In genomic region chr1:248837794-248838356, GRCh38 we compare ENCODE assay signal across 1 cellular context.
A peak's percentile ranks its signal among the peaks of the same experiment; 100 is the strongest.
TF ChIP-seq lines count a peak whose summit lies in the region.

ZNF672 (plus strand) TSS chr1:248838224; CDS start chr1:248847275, 9,051 bp downstream.

TF ChIP-seq in HepG2, 621 proteins besides CTCF, POLR2A, EP300 and RAD21 (continued from another document and continues in another):
- 0 out of 2 replicates have a peak, but pooled peaks have one; percentile 4 for TF ChIP-seq FOXA3 (CRISPR knock-in tag; IDR thresholded peaks at IDR 0.05)
- no peak for TF ChIP-seq ARID3A (IDR thresholded peaks at IDR 0.05; ENCODE audit: low read depth, low read length)
- TF ChIP-seq MNT (IDR thresholded peaks at IDR 0.05): no peak
- TF ChIP-seq ZNF275 (CRISPR knock-in tag; IDR thresholded peaks at IDR 0.05; ENCODE audit: borderline replicate concordance): no peak
- TF ChIP-seq ARID5B (CRISPR knock-in tag; IDR thresholded peaks at IDR 0.05): peak; percentile 37; the same call in 1 of the 2 replicates
- TF ChIP-seq FOSL1 (CRISPR knock-in tag; IDR thresholded peaks at IDR 0.05; ENCODE audit: borderline replicate concordance): no peak
- no peak for TF ChIP-seq HNRNPK (IDR thresholded peaks at IDR 0.05; ENCODE audit: low read depth, low read length, poor library complexity, severe bottlenecking)
- TF ChIP-seq SALL1 (CRISPR knock-in tag; IDR thresholded peaks at IDR 0.05): no peak; the same call in 1 of the 2 replicates
- TF ChIP-seq HMGA1 (CRISPR knock-in tag; conservative IDR thresholded peaks at IDR 0.05): no peak
- no peak for TF ChIP-seq ZBTB49 (CRISPR knock-in tag; IDR thresholded peaks at IDR 0.05; ENCODE audit: borderline replicate concordance)
- no peak for TF ChIP-seq ELF3 (CRISPR knock-in tag; IDR thresholded peaks at IDR 0.05)
- TF ChIP-seq HNF1A (IDR thresholded peaks at IDR 0.05; ENCODE audit: low read depth): no peak
- no peak for TF ChIP-seq HNF1A (CRISPR knock-in tag; IDR thresholded peaks at IDR 0.05; ENCODE audit: borderline replicate concordance)
- no peak for TF ChIP-seq NFE2 (CRISPR knock-in tag; IDR thresholded peaks at IDR 0.05)
- no peak for TF ChIP-seq SMARCC2 (IDR thresholded peaks at IDR 0.05)
- TF ChIP-seq ZBTB2 (CRISPR knock-in tag; IDR thresholded peaks at IDR 0.05; ENCODE audit: low read depth): peak; percentile 75
- no peak for TF ChIP-seq ZNF282 (IDR thresholded peaks at IDR 0.05; ENCODE audit: partially characterized antibody)
- no peak for TF ChIP-seq ZNF180 (CRISPR knock-in tag; IDR thresholded peaks at IDR 0.05; ENCODE audit: borderline replicate concordance, low read depth)
- TF ChIP-seq ZNF460 (CRISPR knock-in tag; IDR thresholded peaks at IDR 0.05; ENCODE audit: borderline replicate concordance): no peak
- TF ChIP-seq ZNF468 (CRISPR knock-in tag; IDR thresholded peaks at IDR 0.05): no peak
- no peak for TF ChIP-seq HIVEP1 (CRISPR knock-in tag; IDR thresholded peaks at IDR 0.05)
- no peak for TF ChIP-seq GTF3A (CRISPR knock-in tag; conservative IDR thresholded peaks at IDR 0.05)
- TF ChIP-seq ATRX (CRISPR knock-in tag; IDR thresholded peaks at IDR 0.05; ENCODE audit: borderline replicate concordance): no peak
- TF ChIP-seq CBX1 (IDR thresholded peaks at IDR 0.05; ENCODE audit: low read depth): peak; percentile 82
- no peak for TF ChIP-seq ZNF143 (CRISPR knock-in tag; IDR thresholded peaks at IDR 0.05)
- TF ChIP-seq POLR2AphosphoS2 (IDR thresholded peaks at IDR 0.05; ENCODE audit: low read depth, low read length): no peak
- peak; percentile 80 for TF ChIP-seq POLR2AphosphoS5 (IDR thresholded peaks at IDR 0.05; ENCODE audit: low read depth, low read length)
- 0 out of 2 replicates have a peak, but pooled peaks have one; percentile 10 for TF ChIP-seq ZNF256 (CRISPR knock-in tag; conservative IDR thresholded peaks at IDR 0.05)
- TF ChIP-seq DBP (CRISPR knock-in tag; IDR thresholded peaks at IDR 0.05; ENCODE audit: not compliant biosample characterization): no peak
- peak; percentile 77 for TF ChIP-seq DRAP1 (CRISPR knock-in tag; IDR thresholded peaks at IDR 0.05)
- no peak; the same call in 1 of the 2 replicates for TF ChIP-seq ZSCAN20 (CRISPR knock-in tag; IDR thresholded peaks at IDR 0.05; ENCODE audit: borderline replicate concordance)
- TF ChIP-seq RARA (CRISPR knock-in tag; IDR thresholded peaks at IDR 0.05): no peak
- TF ChIP-seq ZNF749 (CRISPR knock-in tag; IDR thresholded peaks at IDR 0.05; ENCODE audit: borderline replicate concordance): no peak
- TF ChIP-seq ZNF205 (CRISPR knock-in tag; IDR thresholded peaks at IDR 0.05): 0 out of 2 replicates have a peak, but pooled peaks have one; percentile 21
- TF ChIP-seq SOX6 (IDR thresholded peaks at IDR 0.05): no peak
- no peak for TF ChIP-seq SOX6 (CRISPR knock-in tag; IDR thresholded peaks at IDR 0.05)
- 0 out of 2 replicates have a peak, but pooled peaks have one; percentile 42 for TF ChIP-seq ZBTB14 (CRISPR knock-in tag; IDR thresholded peaks at IDR 0.05)
- TF ChIP-seq SRY (CRISPR knock-in tag; IDR thresholded peaks at IDR 0.05): 0 out of 2 replicates have a peak, but pooled peaks have one; percentile 40
- no peak for TF ChIP-seq ZNF614 (CRISPR knock-in tag; IDR thresholded peaks at IDR 0.05; ENCODE audit: borderline replicate concordance)
- TF ChIP-seq SIN3B (IDR thresholded peaks at IDR 0.05; ENCODE audit: low read length): 0 out of 2 replicates have a peak, but pooled peaks have one; percentile 26
- TF ChIP-seq NFYC (CRISPR knock-in tag; IDR thresholded peaks at IDR 0.05): peak; percentile 92
- TF ChIP-seq KAT8 (CRISPR knock-in tag; IDR thresholded peaks at IDR 0.05): no peak
- TF ChIP-seq ZFP41 (CRISPR knock-in tag; IDR thresholded peaks at IDR 0.05; ENCODE audit: borderline replicate concordance): no peak
- no peak for TF ChIP-seq KLF13 (CRISPR knock-in tag; IDR thresholded peaks at IDR 0.05)
- TF ChIP-seq THYN1 (CRISPR knock-in tag; IDR thresholded peaks at IDR 0.05; ENCODE audit: borderline replicate concordance, low read depth): no peak
- TF ChIP-seq MIER2 (CRISPR knock-in tag; IDR thresholded peaks at IDR 0.05): 0 out of 2 replicates have a peak, but pooled peaks have one; percentile 13
- no peak for TF ChIP-seq RORA (CRISPR knock-in tag; IDR thresholded peaks at IDR 0.05)
